In the genomic region with DNA sequence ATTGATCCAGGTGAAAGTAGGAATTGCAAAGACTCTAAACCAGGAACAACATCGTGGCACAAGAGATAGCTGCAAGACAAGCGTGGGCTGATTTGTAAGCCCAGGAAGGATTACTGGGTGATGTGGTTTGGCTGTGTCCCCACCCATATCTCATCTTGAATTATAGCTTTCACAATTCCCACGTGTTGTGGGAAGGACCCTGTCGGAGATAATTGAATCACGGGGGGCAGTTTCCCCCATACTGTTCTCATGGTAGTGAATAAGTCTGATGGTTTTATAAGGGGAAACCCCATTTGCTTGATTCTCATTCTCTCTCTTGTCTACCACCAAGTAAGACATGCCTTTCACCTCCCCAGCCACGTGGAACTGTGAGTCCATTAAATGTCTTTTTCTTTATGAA, we compare ENCODE assay signal across 1 cellular context.
TF ChIP-seq lines count a peak whose summit lies in the region.

No MANE protein-coding gene starts in this region.

TF ChIP-seq in K562, 482 proteins besides CTCF, POLR2A, EP300 and RAD21 (continued from another document and continues in another):
- TF ChIP-seq AFF1 (IDR thresholded peaks at IDR 0.05; ENCODE audit: low read depth in 1 of 2, partially characterized antibody in 2 of 2) (no peak), KDM2B (CRISPR knock-in tag; IDR thresholded peaks at IDR 0.05) (no peak), DEAF1 (CRISPR knock-in tag; IDR thresholded peaks at IDR 0.05) (no peak), TCF3 (CRISPR knock-in tag; IDR thresholded peaks at IDR 0.05) (peak; percentile 28; the same call in 1 of the 2 replicates), BDP1 (IDR thresholded peaks at IDR 0.05; ENCODE audit: insufficient read depth, insufficient read length) (no peak), SMARCB1 (IDR thresholded peaks at IDR 0.05; ENCODE audit: insufficient read length, low read depth) (no peak), ETV5 (CRISPR knock-in tag; IDR thresholded peaks at IDR 0.05; ENCODE audit: low read depth) (no peak), RBM22 (IDR thresholded peaks at IDR 0.05; ENCODE audit: low read depth, low read length, poor library complexity, severe bottlenecking) (no peak), EP400 (IDR thresholded peaks at IDR 0.05) (0 out of 2 replicates have a peak, but pooled peaks have one; percentile 16), C11orf30 (IDR thresholded peaks at IDR 0.05; ENCODE audit: low read depth) (no peak), ZNF75A (CRISPR knock-in tag; IDR thresholded peaks at IDR 0.05) (no peak), ZC3H8 (IDR thresholded peaks at IDR 0.05) (no peak), SAFB2 (IDR thresholded peaks at IDR 0.05; ENCODE audit: borderline replicate concordance, low read depth, low read length, severe bottlenecking) (no peak), LARP7 (IDR thresholded peaks at IDR 0.05) (no peak), SLC30A9 (CRISPR knock-in tag; IDR thresholded peaks at IDR 0.05) (no peak), ZNF133 (CRISPR knock-in tag; IDR thresholded peaks at IDR 0.05) (no peak), SMARCA5 (IDR thresholded peaks at IDR 0.05) (no peak), MEF2D (tag; conservative IDR thresholded peaks at IDR 0.05; ENCODE audit: low read depth) (no peak), SREBF2 (CRISPR knock-in tag; IDR thresholded peaks at IDR 0.05) (no peak), CBFA2T3 (IDR thresholded peaks at IDR 0.05) (peak; percentile 38; the same call in 1 of the 2 replicates), NKRF (IDR thresholded peaks at IDR 0.05; ENCODE audit: borderline replicate concordance) (no peak)
- TF ChIP-seq, protein P1, sequence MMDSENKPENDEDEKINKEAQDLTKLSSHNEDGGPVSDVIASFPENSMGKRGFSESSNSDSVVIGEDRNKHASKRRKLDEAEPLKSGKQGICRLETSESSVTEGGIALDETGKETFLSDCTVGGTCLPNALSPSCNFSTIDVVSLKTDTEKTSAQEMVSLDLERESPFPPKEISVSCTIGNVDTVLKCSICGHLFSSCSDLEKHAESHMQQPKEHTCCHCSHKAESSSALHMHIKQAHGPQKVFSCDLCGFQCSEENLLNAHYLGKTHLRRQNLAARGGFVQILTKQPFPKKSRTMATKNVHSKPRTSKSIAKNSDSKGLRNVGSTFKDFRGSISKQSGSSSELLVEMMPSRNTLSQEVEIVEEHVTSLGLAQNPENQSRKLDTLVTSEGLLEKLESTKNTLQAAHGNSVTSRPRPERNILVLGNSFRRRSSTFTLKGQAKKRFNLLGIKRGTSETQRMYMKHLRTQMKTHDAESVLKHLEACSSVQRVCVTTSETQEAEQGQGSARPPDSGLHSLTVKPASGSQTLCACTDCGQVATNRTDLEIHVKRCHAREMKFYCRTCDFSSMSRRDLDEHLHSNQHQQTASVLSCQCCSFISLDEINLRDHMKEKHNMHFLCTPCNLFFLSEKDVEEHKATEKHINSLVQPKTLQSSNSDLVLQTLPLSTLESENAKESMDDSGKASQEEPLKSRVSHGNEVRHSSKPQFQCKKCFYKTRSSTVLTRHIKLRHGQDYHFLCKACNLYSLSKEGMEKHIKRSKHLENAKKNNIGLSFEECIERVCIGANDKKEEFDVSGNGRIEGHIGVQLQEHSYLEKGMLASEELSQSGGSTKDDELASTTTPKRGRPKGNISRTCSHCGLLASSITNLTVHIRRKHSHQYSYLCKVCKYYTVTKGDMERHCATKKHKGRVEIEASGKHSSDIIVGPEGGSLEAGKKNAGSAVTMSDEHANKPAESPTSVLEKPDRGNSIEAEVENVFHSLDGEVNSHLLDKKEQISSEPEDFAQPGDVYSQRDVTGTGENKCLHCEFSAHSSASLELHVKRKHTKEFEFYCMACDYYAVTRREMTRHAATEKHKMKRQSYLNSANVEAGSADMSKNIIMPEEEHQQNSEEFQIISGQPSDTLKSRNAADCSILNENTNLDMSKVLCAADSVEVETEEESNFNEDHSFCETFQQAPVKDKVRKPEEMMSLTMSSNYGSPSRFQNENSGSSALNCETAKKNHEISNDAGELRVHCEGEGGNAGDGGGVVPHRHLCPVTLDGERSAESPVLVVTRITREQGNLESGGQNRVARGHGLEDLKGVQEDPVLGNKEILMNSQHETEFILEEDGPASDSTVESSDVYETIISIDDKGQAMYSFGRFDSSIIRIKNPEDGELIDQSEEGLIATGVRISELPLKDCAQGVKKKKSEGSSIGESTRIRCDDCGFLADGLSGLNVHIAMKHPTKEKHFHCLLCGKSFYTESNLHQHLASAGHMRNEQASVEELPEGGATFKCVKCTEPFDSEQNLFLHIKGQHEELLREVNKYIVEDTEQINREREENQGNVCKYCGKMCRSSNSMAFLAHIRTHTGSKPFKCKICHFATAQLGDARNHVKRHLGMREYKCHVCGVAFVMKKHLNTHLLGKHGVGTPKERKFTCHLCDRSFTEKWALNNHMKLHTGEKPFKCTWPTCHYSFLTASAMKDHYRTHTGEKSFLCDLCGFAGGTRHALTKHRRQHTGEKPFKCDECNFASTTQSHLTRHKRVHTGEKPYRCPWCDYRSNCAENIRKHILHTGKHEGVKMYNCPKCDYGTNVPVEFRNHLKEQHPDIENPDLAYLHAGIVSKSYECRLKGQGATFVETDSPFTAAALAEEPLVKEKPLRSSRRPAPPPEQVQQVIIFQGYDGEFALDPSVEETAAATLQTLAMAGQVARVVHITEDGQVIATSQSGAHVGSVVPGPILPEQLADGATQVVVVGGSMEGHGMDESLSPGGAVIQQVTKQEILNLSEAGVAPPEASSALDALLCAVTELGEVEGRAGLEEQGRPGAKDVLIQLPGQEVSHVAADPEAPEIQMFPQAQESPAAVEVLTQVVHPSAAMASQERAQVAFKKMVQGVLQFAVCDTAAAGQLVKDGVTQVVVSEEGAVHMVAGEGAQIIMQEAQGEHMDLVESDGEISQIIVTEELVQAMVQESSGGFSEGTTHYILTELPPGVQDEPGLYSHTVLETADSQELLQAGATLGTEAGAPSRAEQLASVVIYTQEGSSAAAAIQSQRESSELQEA (IDR thresholded peaks at IDR 0.05; ENCODE audit: low read depth), result no peak
- TF ChIP-seq, protein P2, sequence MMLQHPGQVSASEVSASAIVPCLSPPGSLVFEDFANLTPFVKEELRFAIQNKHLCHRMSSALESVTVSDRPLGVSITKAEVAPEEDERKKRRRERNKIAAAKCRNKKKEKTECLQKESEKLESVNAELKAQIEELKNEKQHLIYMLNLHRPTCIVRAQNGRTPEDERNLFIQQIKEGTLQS (IDR thresholded peaks at IDR 0.05), result no peak
- TF ChIP-seq, protein P2 (CRISPR knock-in tag; conservative IDR thresholded peaks at IDR 0.05), result no peak
- TF ChIP-seq, protein P3, sequence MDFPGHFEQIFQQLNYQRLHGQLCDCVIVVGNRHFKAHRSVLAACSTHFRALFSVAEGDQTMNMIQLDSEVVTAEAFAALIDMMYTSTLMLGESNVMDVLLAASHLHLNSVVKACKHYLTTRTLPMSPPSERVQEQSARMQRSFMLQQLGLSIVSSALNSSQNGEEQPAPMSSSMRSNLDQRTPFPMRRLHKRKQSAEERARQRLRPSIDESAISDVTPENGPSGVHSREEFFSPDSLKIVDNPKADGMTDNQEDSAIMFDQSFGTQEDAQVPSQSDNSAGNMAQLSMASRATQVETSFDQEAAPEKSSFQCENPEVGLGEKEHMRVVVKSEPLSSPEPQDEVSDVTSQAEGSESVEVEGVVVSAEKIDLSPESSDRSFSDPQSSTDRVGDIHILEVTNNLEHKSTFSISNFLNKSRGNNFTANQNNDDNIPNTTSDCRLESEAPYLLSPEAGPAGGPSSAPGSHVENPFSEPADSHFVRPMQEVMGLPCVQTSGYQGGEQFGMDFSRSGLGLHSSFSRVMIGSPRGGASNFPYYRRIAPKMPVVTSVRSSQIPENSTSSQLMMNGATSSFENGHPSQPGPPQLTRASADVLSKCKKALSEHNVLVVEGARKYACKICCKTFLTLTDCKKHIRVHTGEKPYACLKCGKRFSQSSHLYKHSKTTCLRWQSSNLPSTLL (IDR thresholded peaks at IDR 0.05), result no peak
- TF ChIP-seq, protein P4, sequence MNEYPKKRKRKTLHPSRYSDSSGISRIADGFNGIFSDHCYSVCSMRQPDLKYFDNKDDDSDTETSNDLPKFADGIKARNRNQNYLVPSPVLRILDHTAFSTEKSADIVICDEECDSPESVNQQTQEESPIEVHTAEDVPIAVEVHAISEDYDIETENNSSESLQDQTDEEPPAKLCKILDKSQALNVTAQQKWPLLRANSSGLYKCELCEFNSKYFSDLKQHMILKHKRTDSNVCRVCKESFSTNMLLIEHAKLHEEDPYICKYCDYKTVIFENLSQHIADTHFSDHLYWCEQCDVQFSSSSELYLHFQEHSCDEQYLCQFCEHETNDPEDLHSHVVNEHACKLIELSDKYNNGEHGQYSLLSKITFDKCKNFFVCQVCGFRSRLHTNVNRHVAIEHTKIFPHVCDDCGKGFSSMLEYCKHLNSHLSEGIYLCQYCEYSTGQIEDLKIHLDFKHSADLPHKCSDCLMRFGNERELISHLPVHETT (CRISPR knock-in tag; conservative IDR thresholded peaks at IDR 0.05 in 1 of 2, IDR thresholded peaks at IDR 0.05 in 1 of 2), result no peak
- TF ChIP-seq, protein P5, sequence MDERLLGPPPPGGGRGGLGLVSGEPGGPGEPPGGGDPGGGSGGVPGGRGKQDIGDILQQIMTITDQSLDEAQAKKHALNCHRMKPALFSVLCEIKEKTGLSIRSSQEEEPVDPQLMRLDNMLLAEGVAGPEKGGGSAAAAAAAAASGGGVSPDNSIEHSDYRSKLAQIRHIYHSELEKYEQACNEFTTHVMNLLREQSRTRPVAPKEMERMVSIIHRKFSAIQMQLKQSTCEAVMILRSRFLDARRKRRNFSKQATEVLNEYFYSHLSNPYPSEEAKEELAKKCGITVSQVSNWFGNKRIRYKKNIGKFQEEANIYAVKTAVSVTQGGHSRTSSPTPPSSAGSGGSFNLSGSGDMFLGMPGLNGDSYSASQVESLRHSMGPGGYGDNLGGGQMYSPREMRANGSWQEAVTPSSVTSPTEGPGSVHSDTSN (CRISPR knock-in tag; IDR thresholded peaks at IDR 0.05; ENCODE audit: low read depth), result no peak
- TF ChIP-seq, protein P5 (tag; conservative IDR thresholded peaks at IDR 0.05; ENCODE audit: low read depth), result peak; percentile 72
